Comparison of ENCODE assay signal across 19 cellular contexts in genomic region chr13:111573362-111573761, GRCh38.
DNase-seq lines count a peak whose midpoint lies in the region; ATAC-seq and TF ChIP-seq lines count a peak whose summit lies in the region.
"Had no signal": no experiment of that assay in that cellular context is flagged by ENCODE, and none has a peak within 500 bp of the region (broad histone marks: within the 10 kb centered on the region; RNA-seq: fewer than 3 reads in every experiment).

No MANE protein-coding gene starts in this region.

- H3K9me3 ChIP-seq in left lung = peaks cover 0 to 35% of the 10 kb centered on the region in 2 donors
- H3K9me3 ChIP-seq: MG63 had no signal

- H3K27ac ChIP-seq in VCaP (peak overlapping the region; percentile 89), left lung (no peak overlapping the region)
- H3K27ac ChIP-seq: GM23248, HL-60 had no signal

- no peaks in the 10 kb centered on the region for H3K4me1 ChIP-seq in left lung
- H3K4me1 ChIP-seq: Caco-2 had no signal

- intact Hi-C loops in sciatic nerve (cut with DNase I) (no loop called here), left lung (cut with DNase I) (no loop called here)

- H3K36me3 ChIP-seq in left lung = no peaks in the 10 kb centered on the region
- H3K36me3 ChIP-seq: MG63 had no signal

- no peak overlapping the region for H3K4me3 ChIP-seq in left lung
- H3K4me3 ChIP-seq: GM23248, K562, MG63 had no signal

- no peak for TF ChIP-seq CTCF in VCaP (conservative IDR thresholded peaks at IDR 0.05)
- TF ChIP-seq CTCF in left lung (IDR thresholded peaks at IDR 0.05) = no peak

- no peak for ATAC-seq in sciatic nerve
- ATAC-seq in left lung = no peak
- no peak for ATAC-seq in HG03025 (IDR thresholded peaks at IDR 0.05; ENCODE audit: low FRiP score, unreplicated experiment)
- ATAC-seq: HepG2, K562, SK-N-SH treated with all-trans-retinoic acid at 6 μM for 48 hours had no signal

- DNase-seq in DMS79 (lab: John Stamatoyannopoulos, UW) (peak; percentile 94), NCI-H2029 treated with DMSO at 0.1 percent for 48 hours (lab: John Stamatoyannopoulos, UW) (peak; percentile 75), sciatic nerve (ENCODE audit: low spot score) (peak; percentile 1), left lung (no peak), RKO (ENCODE audit: low spot score) (no peak)
- DNase-seq: Caco-2; CD4-positive, CD25-positive, alpha-beta regulatory T cell; GDM1; GM23248; H9; HFFc6; MG63; NK-92 treated with Interleukin-12 subunit alpha and Interleukin-12 subunit beta, amount 100 ng/mL, for 24 hours had no signal

- peaks cover 0 to 5% of the 10 kb centered on the region in 2 donors for H3K27me3 ChIP-seq in left lung
- H3K27me3 ChIP-seq: MG63 had no signal

Comparison
In these comparisons a context has a peak if more than half of its experiments do, and no peak if none do; other contexts are left out.
1. DNase-seq: peak in DMS79 (single experiment), NCI-H2029 treated with DMSO at 0.1 percent for 48 hours (single experiment) and sciatic nerve (single experiment); none in left lung (0 of 2) and RKO (single experiment).